8 cellular contexts compared by ENCODE assay signal in the genomic region with DNA sequence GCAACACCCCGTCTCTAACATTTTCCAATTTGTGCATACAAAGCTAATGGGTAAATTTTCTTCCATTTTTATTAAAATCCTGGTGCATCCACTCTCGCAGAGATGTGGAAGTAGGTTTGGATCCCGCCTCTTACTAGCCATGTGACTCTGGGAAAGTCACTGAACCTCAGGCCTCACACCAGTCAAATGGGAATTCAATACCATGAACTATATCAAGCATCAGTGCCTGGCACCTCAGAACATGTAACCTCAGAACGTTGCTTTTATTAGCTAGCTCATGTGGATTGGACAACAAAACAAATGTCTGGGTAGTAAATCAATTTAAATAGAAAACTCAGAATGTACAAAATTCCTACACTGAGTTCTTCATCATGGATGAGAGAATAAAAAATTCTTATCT.
"Had no signal": no experiment of that assay in that cellular context is flagged by ENCODE, and none has a peak within 500 bp of the region (broad histone marks: within the 10 kb centered on the region; RNA-seq: fewer than 3 reads in every experiment).

No MANE protein-coding gene starts in this region.

- H3K27ac ChIP-seq: GM23248 had no signal

- H3K9me3 ChIP-seq: HAP-1 had no signal

- H3K9ac ChIP-seq: GM23248 had no signal

- DNase-seq: GM23248, GOT3, H7, HFFc6, IMR-90 had no signal

- ATAC-seq: HCT116, K562 had no signal

- H3K36me3 ChIP-seq: HAP-1 had no signal

- H3K4me1 ChIP-seq: HAP-1 had no signal

- H3K4me3 ChIP-seq: GM23248, HAP-1, K562 had no signal
